ENCODE assay signal across 1 cellular context in the genomic region with DNA sequence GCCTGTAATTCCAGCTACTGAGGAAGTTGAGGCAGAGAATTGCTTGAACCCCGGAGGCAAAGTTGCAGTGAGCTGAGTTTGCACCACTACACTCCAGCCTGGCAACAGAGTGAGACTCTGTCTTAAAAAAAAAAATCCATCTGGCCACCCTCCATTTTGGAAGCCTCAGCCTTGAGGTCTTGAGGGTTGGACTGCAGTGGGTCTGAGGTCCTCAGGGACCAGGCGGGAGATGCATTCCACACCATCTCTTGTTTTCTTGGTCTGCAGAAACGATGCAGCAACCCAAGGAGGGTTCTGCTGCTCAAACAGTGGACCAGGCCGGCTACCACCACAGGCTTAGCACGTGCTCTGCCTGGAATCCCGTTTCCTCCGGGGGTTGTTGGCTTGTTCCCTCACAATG.
TF ChIP-seq lines count a peak whose summit lies in the region.

No MANE protein-coding gene starts in this region.

TF ChIP-seq in GM23338, 12 proteins besides CTCF, POLR2A, EP300 and RAD21 (continued from another document):
- TF ChIP-seq, protein P1, sequence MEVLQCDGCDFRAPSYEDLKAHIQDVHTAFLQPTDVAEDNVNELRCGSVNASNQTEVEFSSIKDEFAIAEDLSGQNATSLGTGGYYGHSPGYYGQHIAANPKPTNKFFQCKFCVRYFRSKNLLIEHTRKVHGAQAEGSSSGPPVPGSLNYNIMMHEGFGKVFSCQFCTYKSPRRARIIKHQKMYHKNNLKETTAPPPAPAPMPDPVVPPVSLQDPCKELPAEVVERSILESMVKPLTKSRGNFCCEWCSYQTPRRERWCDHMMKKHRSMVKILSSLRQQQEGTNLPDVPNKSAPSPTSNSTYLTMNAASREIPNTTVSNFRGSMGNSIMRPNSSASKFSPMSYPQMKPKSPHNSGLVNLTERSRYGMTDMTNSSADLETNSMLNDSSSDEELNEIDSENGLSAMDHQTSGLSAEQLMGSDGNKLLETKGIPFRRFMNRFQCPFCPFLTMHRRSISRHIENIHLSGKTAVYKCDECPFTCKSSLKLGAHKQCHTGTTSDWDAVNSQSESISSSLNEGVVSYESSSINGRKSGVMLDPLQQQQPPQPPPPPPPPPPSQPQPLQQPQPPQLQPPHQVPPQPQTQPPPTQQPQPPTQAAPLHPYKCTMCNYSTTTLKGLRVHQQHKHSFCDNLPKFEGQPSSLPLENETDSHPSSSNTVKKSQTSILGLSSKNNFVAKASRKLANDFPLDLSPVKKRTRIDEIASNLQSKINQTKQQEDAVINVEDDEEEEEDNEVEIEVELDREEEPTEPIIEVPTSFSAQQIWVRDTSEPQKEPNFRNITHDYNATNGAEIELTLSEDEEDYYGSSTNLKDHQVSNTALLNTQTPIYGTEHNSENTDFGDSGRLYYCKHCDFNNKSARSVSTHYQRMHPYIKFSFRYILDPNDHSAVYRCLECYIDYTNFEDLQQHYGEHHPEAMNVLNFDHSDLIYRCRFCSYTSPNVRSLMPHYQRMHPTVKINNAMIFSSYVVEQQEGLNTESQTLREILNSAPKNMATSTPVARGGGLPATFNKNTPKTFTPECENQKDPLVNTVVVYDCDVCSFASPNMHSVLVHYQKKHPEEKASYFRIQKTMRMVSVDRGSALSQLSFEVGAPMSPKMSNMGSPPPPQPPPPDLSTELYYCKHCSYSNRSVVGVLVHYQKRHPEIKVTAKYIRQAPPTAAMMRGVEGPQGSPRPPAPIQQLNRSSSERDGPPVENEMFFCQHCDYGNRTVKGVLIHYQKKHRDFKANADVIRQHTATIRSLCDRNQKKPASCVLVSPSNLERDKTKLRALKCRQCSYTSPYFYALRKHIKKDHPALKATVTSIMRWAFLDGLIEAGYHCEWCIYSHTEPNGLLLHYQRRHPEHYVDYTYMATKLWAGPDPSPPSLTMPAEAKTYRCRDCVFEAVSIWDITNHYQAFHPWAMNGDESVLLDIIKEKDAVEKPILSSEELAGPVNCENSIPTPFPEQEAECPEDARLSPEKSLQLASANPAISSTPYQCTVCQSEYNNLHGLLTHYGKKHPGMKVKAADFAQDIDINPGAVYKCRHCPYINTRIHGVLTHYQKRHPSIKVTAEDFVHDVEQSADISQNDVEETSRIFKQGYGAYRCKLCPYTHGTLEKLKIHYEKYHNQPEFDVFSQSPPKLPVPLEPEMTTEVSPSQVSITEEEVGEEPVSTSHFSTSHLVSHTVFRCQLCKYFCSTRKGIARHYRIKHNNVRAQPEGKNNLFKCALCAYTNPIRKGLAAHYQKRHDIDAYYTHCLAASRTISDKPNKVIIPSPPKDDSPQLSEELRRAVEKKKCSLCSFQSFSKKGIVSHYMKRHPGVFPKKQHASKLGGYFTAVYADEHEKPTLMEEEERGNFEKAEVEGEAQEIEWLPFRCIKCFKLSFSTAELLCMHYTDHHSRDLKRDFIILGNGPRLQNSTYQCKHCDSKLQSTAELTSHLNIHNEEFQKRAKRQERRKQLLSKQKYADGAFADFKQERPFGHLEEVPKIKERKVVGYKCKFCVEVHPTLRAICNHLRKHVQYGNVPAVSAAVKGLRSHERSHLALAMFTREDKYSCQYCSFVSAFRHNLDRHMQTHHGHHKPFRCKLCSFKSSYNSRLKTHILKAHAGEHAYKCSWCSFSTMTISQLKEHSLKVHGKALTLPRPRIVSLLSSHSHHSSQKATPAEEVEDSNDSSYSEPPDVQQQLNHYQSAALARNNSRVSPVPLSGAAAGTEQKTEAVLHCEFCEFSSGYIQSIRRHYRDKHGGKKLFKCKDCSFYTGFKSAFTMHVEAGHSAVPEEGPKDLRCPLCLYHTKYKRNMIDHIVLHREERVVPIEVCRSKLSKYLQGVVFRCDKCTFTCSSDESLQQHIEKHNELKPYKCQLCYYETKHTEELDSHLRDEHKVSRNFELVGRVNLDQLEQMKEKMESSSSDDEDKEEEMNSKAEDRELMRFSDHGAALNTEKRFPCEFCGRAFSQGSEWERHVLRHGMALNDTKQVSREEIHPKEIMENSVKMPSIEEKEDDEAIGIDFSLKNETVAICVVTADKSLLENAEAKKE (CRISPR knock-in tag; IDR thresholded peaks at IDR 0.05): no peak
- TF ChIP-seq ZNF331 (CRISPR knock-in tag; IDR thresholded peaks at IDR 0.05; ENCODE audit: low read depth): no peak
- no peak for TF ChIP-seq ZNF114 (CRISPR knock-in tag; IDR thresholded peaks at IDR 0.05)
- TF ChIP-seq EZH2 (IDR thresholded peaks at IDR 0.05; ENCODE audit: low read depth, unreplicated experiment): no peak
- TF ChIP-seq STAT1 (IDR thresholded peaks at IDR 0.05; ENCODE audit: unreplicated experiment): no peak
- no peak for TF ChIP-seq CREB1 (CRISPR knock-in tag; IDR thresholded peaks at IDR 0.05; ENCODE audit: low read depth)
